In the genomic region with DNA sequence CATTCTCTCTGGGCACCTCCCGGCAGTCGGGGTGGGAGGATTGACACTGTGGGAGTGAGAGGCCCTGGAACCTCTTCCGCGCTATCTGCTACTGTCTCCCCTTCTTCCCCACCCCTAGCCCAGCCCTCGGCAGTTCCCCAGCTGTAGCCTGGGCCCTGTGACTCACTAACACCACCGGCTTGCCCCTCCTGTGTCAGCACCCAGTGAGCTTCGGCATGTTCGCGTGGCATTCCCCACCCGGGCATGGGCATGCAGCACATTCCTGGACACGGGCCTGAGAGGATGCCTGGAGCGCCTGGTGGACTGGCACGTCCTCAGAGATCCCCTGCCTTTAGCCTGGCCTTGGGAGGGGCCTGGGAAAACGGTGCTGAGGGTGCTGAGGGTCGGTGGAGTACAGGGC, we compare ENCODE assay signal across 10 cellular contexts. TPM values are rescaled to one million over a fixed set of nuclear protein-coding genes. Genes with fewer than 3 reads are reported as not detected.
DNase-seq lines count a peak whose midpoint lies in the region; ATAC-seq lines count a peak whose summit lies in the region.
"Had no signal": no experiment of that assay in that cellular context is flagged by ENCODE, and none has a peak within 500 bp of the region (broad histone marks: within the 10 kb centered on the region; RNA-seq: fewer than 3 reads in every experiment).

No MANE protein-coding gene starts in this region.

- peaks cover 0 to 3% of the 10 kb centered on the region in 2 donors for H3K27me3 Mint-ChIP-seq in CD8-positive, alpha-beta memory T cell

- CTCF ChIA-PET in CD8-positive, alpha-beta memory T cell (lab: Charles Lee) = interaction anchor here (0.5 to 1.2 kb wide), 3 partner anchors 20 to 250 kb away, joined by 3 read pairs; no protein-coding TSS in a partner anchor

- peak overlapping the region; percentile 88 for H3K4me2 ChIP-seq in trophoblast cell (ENCODE audit: low read length)

- H3K9me3 ChIP-seq in CD8-positive, alpha-beta memory T cell (ENCODE audit: low read length) = no peaks in the 10 kb centered on the region
- H3K9me3 ChIP-seq in trophoblast cell (ENCODE audit: insufficient read depth, low read depth, low read length) = no peaks in the 10 kb centered on the region

- no peak overlapping the region for H2BK120ac ChIP-seq in trophoblast cell (ENCODE audit: insufficient read depth, low read length, poor library complexity)

- no peak overlapping the region for H3K27ac ChIP-seq in CD8-positive, alpha-beta memory T cell (ENCODE audit: low read depth, low read length)
- no peak overlapping the region for H3K27ac ChIP-seq in trophoblast cell (ENCODE audit: low read depth, low read length)

- H3K4me1 Mint-ChIP-seq in CD8-positive, alpha-beta memory T cell = peaks cover 9 to 18% (median 13%) of the 10 kb centered on the region in 3 donors

- POLR2A ChIA-PET in CD8-positive, alpha-beta memory T cell (lab: Charles Lee) = no interaction called here

- peaks cover 10% of the 10 kb centered on the region for H3K4me1 ChIP-seq in CD8-positive, alpha-beta memory T cell (ENCODE audit: insufficient read depth, low read length)
- peaks cover 20 to 29% of the 10 kb centered on the region in 2 experiments for H3K4me1 ChIP-seq in trophoblast cell (ENCODE audit: control insufficient read depth in 1 of 2, insufficient read depth in 2 of 2, low read length in 2 of 2)

- H3K36me3 Mint-ChIP-seq in CD8-positive, alpha-beta memory T cell = no peaks in the 10 kb centered on the region

- H3K79me1 ChIP-seq in trophoblast cell (ENCODE audit: low read length) = peaks cover 18% of the 10 kb centered on the region

- no peak for DNase-seq in CD8-positive, alpha-beta memory T cell
- peak; percentile 27 for DNase-seq in SW480 (ENCODE audit: low spot score)
- peak; percentile 89 for DNase-seq in left ventricle myocardium superior
- DNase-seq in trophoblast cell = peak in 1 of 2 donors; percentile 12
- no peak for DNase-seq in stimulated activated CD4-positive, alpha-beta T cell treated with anti-CD3 and anti-CD28 coated beads, Interleukin-12 subunit alpha, Interleukin-12 subunit beta, amount 100 ng/mL, for 4 hours
- DNase-seq in NCI-H1092 treated with DMSO at 0.1 percent for 48 hours (lab: John Stamatoyannopoulos, UW) = no peak
- DNase-seq in SHP77 treated with DMSO at 0.1 percent for 48 hours (lab: John Stamatoyannopoulos, UW) = no peak
- DNase-seq: activated CD8-positive, alpha-beta memory T cell treated with anti-CD3 and anti-CD28 coated beads, Interleukin-2, amount 50 U/mL, for 48 hours had no signal

- H2AK5ac ChIP-seq in trophoblast cell (ENCODE audit: low read length) = no peak overlapping the region

- peak overlapping the region; percentile 86 for H4K91ac ChIP-seq in trophoblast cell (ENCODE audit: low read depth, low read length)

- intact Hi-C loops in left ventricle myocardium superior (cut with micrococcal nuclease) = no loop called here

- H2AFZ ChIP-seq in trophoblast cell (ENCODE audit: insufficient read depth, low read length, poor library complexity) = no peak overlapping the region

- H3K18ac ChIP-seq in trophoblast cell (ENCODE audit: low read length) = peak overlapping the region; percentile 57

- no peak overlapping the region for H4K12ac ChIP-seq in trophoblast cell (ENCODE audit: low read depth, low read length)

- peak overlapping the region in 1 of 8 donors; percentile 78 for H3K27ac Mint-ChIP-seq in CD8-positive, alpha-beta memory T cell

- H2BK12ac ChIP-seq in trophoblast cell (ENCODE audit: low read length) = peak overlapping the region; percentile 51

- peak overlapping the region; percentile 3 for H4K8ac ChIP-seq in trophoblast cell (ENCODE audit: low read depth, low read length)

- ATAC-seq in left ventricle myocardium superior (peak; percentile 76), HG02763 (IDR thresholded peaks at IDR 0.05; ENCODE audit: unreplicated experiment) (no peak)

- no peak overlapping the region for H2BK5ac ChIP-seq in trophoblast cell (ENCODE audit: low read depth, low read length, poor library complexity)

- H3K27me3 ChIP-seq in CD8-positive, alpha-beta memory T cell (ENCODE audit: insufficient read depth, low read length, poor library complexity, severe bottlenecking) = no peaks in the 10 kb centered on the region
- no peaks in the 10 kb centered on the region for H3K27me3 ChIP-seq in trophoblast cell (ENCODE audit: insufficient read depth, low read length)

- peaks cover 4% of the 10 kb centered on the region for H3K79me2 ChIP-seq in trophoblast cell (ENCODE audit: control insufficient read depth, insufficient read depth, low read length, poor library complexity)

- H3K23ac ChIP-seq in trophoblast cell (ENCODE audit: low read length) = no peak overlapping the region

- H3K4ac ChIP-seq in trophoblast cell (ENCODE audit: low read depth, low read length) = peak overlapping the region; percentile 31

- no peaks in the 10 kb centered on the region for H3K36me3 ChIP-seq in CD8-positive, alpha-beta memory T cell (ENCODE audit: insufficient read depth, low read length)
- no peaks in the 10 kb centered on the region for H3K36me3 ChIP-seq in trophoblast cell (ENCODE audit: control insufficient read depth in 1 of 2, insufficient read depth in 2 of 2, low read length in 2 of 2)

- no peaks in the 10 kb centered on the region for H3K9me3 Mint-ChIP-seq in CD8-positive, alpha-beta memory T cell

- H3K4me3 Mint-ChIP-seq in CD8-positive, alpha-beta memory T cell = peak overlapping the region in 6 of 7 donors; percentile 13 to 87 (median 70)

- peak overlapping the region; percentile 40 for H3K14ac ChIP-seq in trophoblast cell (ENCODE audit: low read length)

- no peak overlapping the region for H3K9ac ChIP-seq in trophoblast cell (ENCODE audit: low read length)

- no peak overlapping the region for H3K4me3 ChIP-seq in CD8-positive, alpha-beta memory T cell (ENCODE audit: low read length)
- H3K4me3 ChIP-seq in trophoblast cell (ENCODE audit: low read depth, low read length) = peak overlapping the region; percentile 1

- WGBS in trophoblast cell (ENCODE audit: extremely low coverage, insufficient coverage, insufficient read length) = no CpG with 5 or more reads among the region's 15 CpGs

RNA-seq across cellular contexts. Expression of a gene that starts 1.3 kb away (rescaled TPM):
- 1 to 10 TPM; 1.4 to 1.6 TPM for total RNA-seq in CD8-positive, alpha-beta memory T cell
- 0.43 TPM for polyA plus RNA-seq in CD8-positive, alpha-beta memory T cell
- 209 TPM for total RNA-seq in left ventricle myocardium superior
- polyA plus RNA-seq in trophoblast cell (2013) = 22.8 and 24.6 TPM in 2 replicates

RNA-seq across cellular contexts. Expression of a gene that starts 49.9 kb away (rescaled TPM):
- under 1 TPM in 1 of 2 experiments, not detected in 1; 0.09 TPM for total RNA-seq in CD8-positive, alpha-beta memory T cell
- not detected for polyA plus RNA-seq in CD8-positive, alpha-beta memory T cell
- total RNA-seq in left ventricle myocardium superior = not detected
- polyA plus RNA-seq in trophoblast cell (2013) = 2.8 TPM in 2 replicates
- total RNA-seq: mononuclear cell had no signal

Comparison
In these comparisons a context has a peak if more than half of its experiments do, and no peak if none do; other contexts are left out.
1. DNase-seq: peak in SW480 (single experiment) and left ventricle myocardium superior (single experiment); none in CD8-positive, alpha-beta memory T cell (0 of 5), stimulated activated CD4-positive, alpha-beta T cell treated with anti-CD3 and anti-CD28 coated beads, Interleukin-12 subunit alpha, Interleukin-12 subunit beta, amount 100 ng/mL, for 4 hours (single experiment), NCI-H1092 treated with DMSO at 0.1 percent for 48 hours (single experiment) and SHP77 treated with DMSO at 0.1 percent for 48 hours (single experiment).
2. RNA of a gene that starts 1.3 kb away (total RNA-seq): 209 TPM in left ventricle myocardium superior (single experiment); 1.4 to 1.6 TPM in CD8-positive, alpha-beta memory T cell; every median in the first group is over 10 times any median in the second.